Comparison of ENCODE assay signal across 19 cellular contexts in genomic region chr3:34203386-34203785, GRCh38.
"Had no signal": no experiment of that assay in that cellular context is flagged by ENCODE, and none has a peak within 500 bp of the region (broad histone marks: within the 10 kb centered on the region; RNA-seq: fewer than 3 reads in every experiment).

No MANE protein-coding gene starts in this region.

- H3K36me3 Mint-ChIP-seq: activated CD4-positive, alpha-beta memory T cell treated with anti-CD3 and anti-CD28 coated beads for 36 hours; activated naive CD8-positive, alpha-beta T cell treated with anti-CD3 and anti-CD28 coated beads, Interleukin-2, amount 10 ng/mL, durations not matched to agents 7 days and 5 days; natural killer cell; WTC11 had no signal

- H3K27me3 Mint-ChIP-seq: activated CD4-positive, alpha-beta T cell treated with anti-CD3 and anti-CD28 coated beads for 36 hours had no signal

- H3K9me3 Mint-ChIP-seq: activated CD4-positive, alpha-beta memory T cell treated with anti-CD3 and anti-CD28 coated beads for 36 hours; activated naive CD8-positive, alpha-beta T cell treated with anti-CD3 and anti-CD28 coated beads, Interleukin-2, amount 10 ng/mL, durations not matched to agents 7 days and 5 days; natural killer cell; WTC11 had no signal

- H3K9me3 ChIP-seq: gastrocnemius medialis, left ventricle myocardium inferior, pancreas, thyroid gland had no signal

- H3K36me3 ChIP-seq: brain microvascular endothelial cell, gastrocnemius medialis, left ventricle myocardium inferior, pancreas, thyroid gland had no signal

- H3K27me3 ChIP-seq: brain microvascular endothelial cell, gastrocnemius medialis, pancreas, thyroid gland had no signal

- H3K4me1 Mint-ChIP-seq: activated CD4-positive, alpha-beta T cell treated with anti-CD3 and anti-CD28 coated beads for 36 hours; activated naive CD8-positive, alpha-beta T cell treated with anti-CD3 and anti-CD28 coated beads, Interleukin-2, amount 10 ng/mL, durations not matched to agents 7 days and 5 days; WTC11 had no signal

- H3K4me3 ChIP-seq: gastrocnemius medialis, left ventricle myocardium inferior, pancreas, thyroid gland had no signal

- DNase-seq: activated CD4-positive, alpha-beta memory T cell treated with anti-CD3 and anti-CD28 coated beads for 36 hours; activated CD4-positive, alpha-beta T cell treated with anti-CD3 and anti-CD28 coated beads for 36 hours; activated naive CD4-positive, alpha-beta T cell treated with Interleukin-2 at 50 U/mL for 16 hours; activated naive CD8-positive, alpha-beta T cell treated with anti-CD3 and anti-CD28 coated beads, Interleukin-2, amount 10 ng/mL, durations not matched to agents 7 days and 5 days; amygdala; brain microvascular endothelial cell; central memory CD4-positive, alpha-beta T cell; erythroblast; gastrocnemius medialis; head of caudate nucleus; kidney; left ventricle myocardium inferior; natural killer cell; pancreas; stimulated activated CD4-positive, alpha-beta T cell treated with anti-CD3 and anti-CD28 coated beads, Interleukin-4, amount 100 ng/mL, for 4 hours; stimulated activated naive CD4-positive, alpha-beta T cell; thyroid gland had no signal

- H3K27ac Mint-ChIP-seq: activated CD4-positive, alpha-beta memory T cell treated with anti-CD3 and anti-CD28 coated beads for 36 hours; activated CD4-positive, alpha-beta T cell treated with anti-CD3 and anti-CD28 coated beads for 36 hours; activated naive CD8-positive, alpha-beta T cell treated with anti-CD3 and anti-CD28 coated beads, Interleukin-2, amount 10 ng/mL, durations not matched to agents 7 days and 5 days; natural killer cell; WTC11 had no signal

- H3K4me3 Mint-ChIP-seq: activated CD4-positive, alpha-beta memory T cell treated with anti-CD3 and anti-CD28 coated beads for 36 hours; activated CD4-positive, alpha-beta T cell treated with anti-CD3 and anti-CD28 coated beads for 36 hours; activated naive CD8-positive, alpha-beta T cell treated with anti-CD3 and anti-CD28 coated beads, Interleukin-2, amount 10 ng/mL, durations not matched to agents 7 days and 5 days; natural killer cell; WTC11 had no signal

- H3K27ac ChIP-seq: brain microvascular endothelial cell, gastrocnemius medialis, left ventricle myocardium inferior, pancreas, thyroid gland had no signal

- H3K4me1 ChIP-seq: gastrocnemius medialis, left ventricle myocardium inferior, pancreas, thyroid gland had no signal

- ATAC-seq: activated CD4-positive, alpha-beta T cell treated with anti-CD3 and anti-CD28 coated beads for 36 hours; gastrocnemius medialis; natural killer cell; pancreas; sciatic nerve; WTC11 had no signal
